In the genomic region with DNA sequence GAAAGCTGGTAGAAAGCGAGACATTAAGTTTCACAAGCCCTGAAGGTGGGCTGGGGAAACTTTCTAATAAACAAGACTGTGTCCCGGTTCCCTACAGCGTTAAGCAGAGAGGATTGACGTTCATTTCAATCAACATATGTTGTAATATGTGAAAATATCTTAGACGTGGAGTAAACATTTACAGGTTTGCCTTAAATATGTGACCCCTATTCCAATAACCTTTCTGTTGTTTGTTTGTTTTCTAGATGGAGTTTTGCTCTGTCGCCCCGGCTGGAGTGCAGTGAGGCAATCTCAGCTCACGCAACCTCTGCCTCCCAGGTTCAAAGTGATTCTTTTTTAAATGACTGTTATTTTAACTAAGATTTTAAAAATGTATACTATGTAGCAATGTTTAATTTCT, we compare ENCODE assay signal across 23 cellular contexts.
"Had no signal": no experiment of that assay in that cellular context is flagged by ENCODE, and none has a peak within 500 bp of the region (broad histone marks: within the 10 kb centered on the region; RNA-seq: fewer than 3 reads in every experiment).

No MANE protein-coding gene starts in this region.

- H3K27ac Mint-ChIP-seq: endodermal cell, memory B cell, progenitor cell of endocrine pancreas had no signal

- H3K27me3 Mint-ChIP-seq: progenitor cell of endocrine pancreas had no signal

- H3K4me3 Mint-ChIP-seq: endodermal cell, memory B cell, nephron had no signal

- H3K4me1 Mint-ChIP-seq: memory B cell, nephron had no signal

- DNase-seq: effector CD4-positive, alpha-beta T cell; endodermal cell; erythroblast; gastrocnemius medialis; heart right ventricle; islet precursor cell; left lung; lower lobe of right lung; midbrain; occipital lobe; pancreas; right cardiac atrium; spleen; stimulated activated CD4-positive, alpha-beta T cell treated with anti-CD3 and anti-CD28 coated beads, Interleukin-2, amount 100 ng/mL, for 24 hours; stimulated activated CD4-positive, alpha-beta T cell treated with anti-CD3 and anti-CD28 coated beads, Interleukin-4, amount 100 ng/mL, for 4 hours; stimulated activated naive CD4-positive, alpha-beta T cell; stomach; substantia nigra had no signal

- H3K27ac ChIP-seq: coronary artery, gastrocnemius medialis, heart right ventricle, left lung, lower lobe of right lung, pancreas, spleen, stomach, thoracic aorta had no signal

- H3K4me3 ChIP-seq: coronary artery, gastrocnemius medialis, heart right ventricle, left lung, lower lobe of right lung, pancreas, spleen, stomach, thoracic aorta had no signal

- H3K9me3 Mint-ChIP-seq: endodermal cell, nephron had no signal

- H3K36me3 Mint-ChIP-seq: memory B cell had no signal

- H3K4me1 ChIP-seq: gastrocnemius medialis, heart right ventricle, left lung, lower lobe of right lung, pancreas, spleen, stomach had no signal

- H3K36me3 ChIP-seq: gastrocnemius medialis, heart right ventricle, left lung, lower lobe of right lung, pancreas, spleen, stomach, thoracic aorta had no signal

- H3K27me3 ChIP-seq: gastrocnemius medialis, heart right ventricle, left lung, pancreas, spleen, stomach had no signal

- H3K9me3 ChIP-seq: gastrocnemius medialis, left lung, lower lobe of right lung, pancreas, spleen, stomach, thoracic aorta had no signal
